In the genomic region with DNA sequence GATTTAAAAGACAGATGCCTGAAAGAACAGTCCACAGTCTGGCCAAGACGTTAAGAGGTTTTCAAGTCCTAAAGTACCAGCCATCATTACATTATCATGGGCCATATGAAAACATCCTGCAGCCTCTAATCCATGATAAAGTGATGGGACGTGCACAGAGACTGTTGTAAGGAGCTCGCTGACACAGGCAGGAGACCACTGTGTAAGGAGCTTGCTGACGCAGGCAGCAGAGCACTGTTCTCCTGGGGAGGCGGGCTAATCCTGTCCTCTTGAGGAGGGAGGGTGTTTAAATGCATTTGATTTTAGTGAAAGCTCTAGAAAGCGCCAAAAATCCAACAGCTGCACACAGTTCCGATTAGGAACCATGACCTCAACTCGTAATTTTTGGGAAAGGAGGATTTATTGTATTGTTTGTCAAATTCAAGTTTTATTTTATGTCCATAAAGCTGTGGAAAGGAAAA, we compare ENCODE assay signal across 13 cellular contexts. TPM values are rescaled to one million over a fixed set of nuclear protein-coding genes. Genes with fewer than 3 reads are reported as not detected.
A peak's percentile ranks its signal among the peaks of the same experiment; 100 is the strongest.
DNase-seq lines count a peak whose midpoint lies in the region; ATAC-seq and TF ChIP-seq lines count a peak whose summit lies in the region.
"Had no signal": no experiment of that assay in that cellular context is flagged by ENCODE, and none has a peak within 500 bp of the region (broad histone marks: within the 10 kb centered on the region; RNA-seq: fewer than 3 reads in every experiment).

No MANE protein-coding gene starts in this region.

- DNase-seq in Calu3 (no peak), WERI-Rb-1 (peak; percentile 9), left cardiac atrium (no peak), psoas muscle (no peak), NAMALWA (ENCODE audit: low spot score) (no peak)
- DNase-seq in stimulated activated CD4-positive, alpha-beta T cell treated with anti-CD3 and anti-CD28 coated beads, Interleukin-15, amount 100 ng/mL, for 24 hours, result no peak
- no peak for DNase-seq in activated effector memory CD4-positive, alpha-beta T cell treated with anti-CD3 and anti-CD28 coated beads, Interleukin-2, amount 50 U/mL, for 16 hours
- DNase-seq: activated effector memory CD4-positive, alpha-beta T cell treated with Interleukin-2 at 50 U/mL for 16 hours; AML-193; NCI-H1092; T-helper 1 cell had no signal

- no peaks in the 10 kb centered on the region for H3K9me3 ChIP-seq in WERI-Rb-1 (ENCODE audit: severe bottlenecking)
- H3K9me3 ChIP-seq in psoas muscle, result no peaks in the 10 kb centered on the region

- 15 to 34% (median 22%) methylated on average over 8 of the region's 8 CpGs for WGBS in psoas muscle, 3 donors

- TF ChIP-seq CTCF in Calu3 (IDR thresholded peaks at IDR 0.05; ENCODE audit: unreplicated experiment) (no peak), WERI-Rb-1 (IDR thresholded peaks at IDR 0.05; ENCODE audit: low read depth, low read length) (no peak), psoas muscle (IDR thresholded peaks at IDR 0.05) (no peak)

- H3K27me3 ChIP-seq in WERI-Rb-1 (ENCODE audit: insufficient read depth, low read depth, severe bottlenecking) (no peaks in the 10 kb centered on the region), psoas muscle (ENCODE audit: insufficient read depth in 3 of 3, low read length in 2 of 3) (no peaks in the 10 kb centered on the region)

- H3K27me3 Mint-ChIP-seq in Calu3 (ENCODE audit: unreplicated experiment), result no peaks in the 10 kb centered on the region

- intact Hi-C loops in Calu3 (cut with micrococcal nuclease; ENCODE audit: unreplicated experiment), result loop anchor here (5.0 kb wide), 1 partner anchor 39 kb away; no protein-coding TSS in a partner anchor
- intact Hi-C loops in left cardiac atrium (cut with DNase I), result loop anchor here in 1 of 2 donors (10.0 kb wide), 1 partner anchor 237 kb away; no protein-coding TSS in a partner anchor
- intact Hi-C loops in psoas muscle (cut with DNase I), result no loop called here

- peaks cover 69% of the 10 kb centered on the region for H3K4me1 ChIP-seq in psoas muscle

- ATAC-seq in left cardiac atrium, result peak; percentile 58 to 79
- peak in 1 of 4 donors; percentile 14 for ATAC-seq in psoas muscle
- ATAC-seq in GM19463 (IDR thresholded peaks at IDR 0.05; ENCODE audit: unreplicated experiment), result no peak

- no TSS peak for BruUV-seq in Calu3 (replicated peaks; lab: Mats Ljungman, UMichigan)

- no peak overlapping the region for H3K27ac ChIP-seq in WERI-Rb-1
- peak overlapping the region; percentile 94 for H3K27ac ChIP-seq in psoas muscle
- H3K27ac ChIP-seq: HL-60 had no signal

- peak overlapping the region; percentile 66 for H3K4me3 Mint-ChIP-seq in Calu3 (ENCODE audit: low read depth, unreplicated experiment)

- H3K4me3 ChIP-seq in WERI-Rb-1 (ENCODE audit: low read depth, low read length), result no peak overlapping the region
- H3K4me3 ChIP-seq in psoas muscle, result peak overlapping the region; percentile 57

- peak overlapping the region; percentile 92 for H3K27ac Mint-ChIP-seq in Calu3 (ENCODE audit: unreplicated experiment)

- H3K4me1 Mint-ChIP-seq in Calu3 (ENCODE audit: low read depth, unreplicated experiment), result peaks cover 58% of the 10 kb centered on the region

- H3K36me3 ChIP-seq in WERI-Rb-1 (no peaks in the 10 kb centered on the region), psoas muscle (ENCODE audit: insufficient read depth in 1 of 2, low read depth in 1 of 2) (peaks cover 0 to 22% of the 10 kb centered on the region in 2 donors)

- peaks cover 27% of the 10 kb centered on the region for H3K36me3 Mint-ChIP-seq in Calu3 (ENCODE audit: insufficient read depth, unreplicated experiment)

- CTCF ChIA-PET in Calu3 (lab: Charles Lee), result interaction anchor here (0.5 to 2.6 kb wide), 8 partner anchors 8 to 623 kb away, joined by 3 to 11 read pairs (median 3); no protein-coding TSS in a partner anchor

- no peaks in the 10 kb centered on the region for H3K9me3 Mint-ChIP-seq in Calu3 (ENCODE audit: low read depth, unreplicated experiment)

RNA-seq across cellular contexts. Expression of gene SVIL, which starts 16.9 kb away (rescaled TPM):
- total RNA-seq in Calu3 (2022) (111 and 147 TPM in 2 replicates), left cardiac atrium (100 to 1,000 TPM; 203 to 250 TPM), psoas muscle (1,000 to 10,000 TPM in 2 of 4 donors, 100 to 1,000 TPM in 2; 792 to 1,728 (median 949) TPM)
- 100 to 1,000 TPM in 2 of 3 donors, 10 to 100 TPM in 1; 70.6 to 536 (median 234) TPM for polyA plus RNA-seq in psoas muscle
